1 cellular context compared by ENCODE assay signal in genomic region chr1:112971006-112971405, GRCh38.
TF ChIP-seq lines count a peak whose summit lies in the region.

No MANE protein-coding gene starts in this region.

TF ChIP-seq in IMR-90, 13 proteins besides CTCF, POLR2A, EP300 and RAD21 (continued from another document):
- TF ChIP-seq ELK1 (IDR thresholded peaks at IDR 0.05; ENCODE audit: borderline replicate concordance, low read depth, low read length) (no peak), MAZ (IDR thresholded peaks at IDR 0.05; ENCODE audit: borderline replicate concordance, low read depth, low read length) (no peak), CEBPB (IDR thresholded peaks at IDR 0.05; ENCODE audit: low read depth, low read length) (no peak)
